Comparison of ENCODE assay signal across 14 cellular contexts in the genomic region with DNA sequence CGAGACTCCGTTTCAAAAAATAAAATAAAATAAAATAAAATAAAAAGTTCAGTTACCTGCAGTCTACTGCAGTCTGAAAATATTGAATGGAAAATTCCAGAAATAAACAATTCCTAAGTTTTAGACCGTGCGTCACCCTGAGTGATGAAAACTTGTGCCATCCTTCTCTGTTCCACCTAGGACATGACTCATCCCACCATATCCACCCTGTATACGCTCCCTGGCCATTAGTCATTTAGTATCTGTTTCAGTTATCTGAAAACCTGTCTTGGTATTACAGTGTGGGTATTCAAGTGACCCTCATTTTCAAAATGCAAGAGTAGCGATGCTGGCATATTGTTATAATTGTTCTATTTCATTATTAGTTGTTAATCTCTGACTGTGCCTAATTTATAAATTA. TPM values are rescaled to one million over a fixed set of nuclear protein-coding genes. Genes with fewer than 3 reads are reported as not detected.
DNase-seq lines count a peak whose midpoint lies in the region; ATAC-seq, FAIRE-seq and TF ChIP-seq lines count a peak whose summit lies in the region.
"Had no signal": no experiment of that assay in that cellular context is flagged by ENCODE, and none has a peak within 500 bp of the region (broad histone marks: within the 10 kb centered on the region; RNA-seq: fewer than 3 reads in every experiment).

No MANE protein-coding gene starts in this region.

- H2AFZ ChIP-seq in HepG2 (ENCODE audit: low read length) = no peak overlapping the region

- in situ Hi-C loops in HepG2 (cut with HindIII; ENCODE audit: extremely low pct_ligation_motif_present, low pct_unique_long_range_greater_than_20kb) = loop anchor here (10.0 kb wide), 1 partner anchor 281 kb away; no protein-coding TSS in a partner anchor

- CTCF ChIA-PET in HepG2 (lab: Yijun Ruan, JAX; ENCODE audit: low intra/inter-chr PET ratio, low total read pairs) = no interaction called here

- H3K9ac ChIP-seq in HepG2 (ENCODE audit: insufficient read depth, low read depth, low read length) = no peak overlapping the region

- H3K4me2 ChIP-seq in HepG2 (ENCODE audit: low read depth, low read length) = no peak overlapping the region

- POLR2A ChIA-PET in HepG2 (lab: Yijun Ruan, JAX) = no interaction called here

- no TSS peak for BruUV-seq in HepG2 (replicated peaks; lab: Mats Ljungman, UMichigan)

- TF ChIP-seq POLR2A in HepG2 (IDR thresholded peaks at IDR 0.05; ENCODE audit: insufficient read depth in 1 of 2, low read depth in 2 of 2, low read length in 2 of 2) (no peak), right lobe of liver (IDR thresholded peaks at IDR 0.05) (no peak)

- FAIRE-seq in HepG2 (lab: Jason Lieb, UNC) = no peak
- FAIRE-seq: kidney had no signal

- H3K36me3 ChIP-seq in HepG2 (replicated peaks in 1 of 2; ENCODE audit: control insufficient read depth in 1 of 2, insufficient read depth in 2 of 2, low read length in 2 of 2) (no peaks in the 10 kb centered on the region), right lobe of liver (no peaks in the 10 kb centered on the region), SJSA1 (no peaks in the 10 kb centered on the region)

- DNase-seq in HepG2 (ENCODE audit: low spot score) = no peak
- DNase-seq in right lobe of liver = no peak
- DNase-seq in SJSA1 (ENCODE audit: low read depth in 1 of 2, low spot score in 2 of 2) = peak; percentile 34 to 57
- DNase-seq in epithelial cell of esophagus (ENCODE audit: low read depth) = peak; percentile 97
- no peak for DNase-seq in stimulated activated naive CD8-positive, alpha-beta T cell treated with anti-CD3 and anti-CD28 coated beads, Interleukin-15, Interleukin-2, amounts not matched to agents 100 U/mL and 50 U/mL, for 24 hours
- DNase-seq in NCI-H2081 (lab: John Stamatoyannopoulos, UW) = no peak
- DNase-seq: anterior cingulate cortex, Karpas-422, kidney, mucosa of descending colon had no signal

- no peaks in the 10 kb centered on the region for H4K20me1 ChIP-seq in HepG2 (ENCODE audit: insufficient read depth, low read length)

- H3K27me3 ChIP-seq in HepG2 (ENCODE audit: control insufficient read depth in 1 of 2, insufficient read depth in 2 of 2, low read length in 2 of 2) (no peaks in the 10 kb centered on the region), right lobe of liver (no peaks in the 10 kb centered on the region), SJSA1 (replicated peaks) (no peaks in the 10 kb centered on the region)

- no peak overlapping the region for H3K27ac ChIP-seq in HepG2 (ENCODE audit: extremely low read length, insufficient read depth, low read length)
- no peak overlapping the region for H3K27ac ChIP-seq in right lobe of liver
- H3K27ac ChIP-seq in SJSA1 = peak overlapping the region; percentile 39; the same call in 1 of the 2 replicates

- no peak for TF ChIP-seq EP300 in HepG2 (IDR thresholded peaks at IDR 0.05; ENCODE audit: low read depth in 2 of 2, low read length in 2 of 2)
- no peak for TF ChIP-seq EP300 in HepG2 (CRISPR knock-in tag; IDR thresholded peaks at IDR 0.05; ENCODE audit: borderline replicate concordance)

- H3K4me3 ChIP-seq in HepG2 (replicated peaks in 1 of 3; ENCODE audit: insufficient read depth in 1 of 3, low read depth in 2 of 3, low read length in 3 of 3) (no peak overlapping the region), right lobe of liver (no peak overlapping the region), SJSA1 (no peak overlapping the region), epithelial cell of esophagus (ENCODE audit: low read length) (no peak overlapping the region)
- H3K4me3 ChIP-seq: mucosa of descending colon had no signal

- intact Hi-C loops in HepG2 (cut with micrococcal nuclease; ENCODE audit: unreplicated experiment) (no loop called here), right lobe of liver (cut with DNase I) (loop anchor here in 1 of 2 donors (10.0 kb wide), 1 partner anchor 281 kb away; no protein-coding TSS in a partner anchor)

- H3K9me3 ChIP-seq in HepG2 (ENCODE audit: low read length) (no peaks in the 10 kb centered on the region), right lobe of liver (no peaks in the 10 kb centered on the region), SJSA1 (replicated peaks) (no peaks in the 10 kb centered on the region)
- H3K9me3 ChIP-seq: mucosa of descending colon had no signal

- no peaks in the 10 kb centered on the region for H3K79me2 ChIP-seq in HepG2 (ENCODE audit: insufficient read depth, low read length)

- no peak for TF ChIP-seq RAD21 in HepG2 (CRISPR knock-in tag; IDR thresholded peaks at IDR 0.05)

- 65% methylated on average over 6 of the region's 6 CpGs for WGBS in HepG2 (ENCODE audit: low lambda C conversion rate)
- 90% methylated on average over 6 of the region's 6 CpGs for WGBS in right lobe of liver (ENCODE audit: insufficient coverage, low coverage, low lambda C conversion rate, missing lambda C conversion rate)

- no peak for TF ChIP-seq CTCF in HepG2 (CRISPR knock-in tag; IDR thresholded peaks at IDR 0.05)
- TF ChIP-seq CTCF in right lobe of liver (IDR thresholded peaks at IDR 0.05) = no peak
- TF ChIP-seq CTCF in epithelial cell of esophagus (IDR thresholded peaks at IDR 0.05; ENCODE audit: insufficient read depth, low read depth, low read length, missing control alignments) = no peak

- H3K4me1 ChIP-seq in HepG2 (ENCODE audit: insufficient read depth, low read length) (peaks cover 16% of the 10 kb centered on the region), right lobe of liver (no peaks in the 10 kb centered on the region), SJSA1 (replicated peaks) (peaks cover 12% of the 10 kb centered on the region; the same call in 1 of the 2 replicates)

- ATAC-seq in HepG2 = no peak
- no peak for ATAC-seq in right lobe of liver
- ATAC-seq in stimulated activated naive CD8-positive, alpha-beta T cell treated with anti-CD3 and anti-CD28 coated beads, Interleukin-15, Interleukin-2, amounts not matched to agents 100 U/mL and 50 U/mL, for 24 hours = peak; percentile 92
- ATAC-seq in HG02938 (IDR thresholded peaks at IDR 0.05; ENCODE audit: unreplicated experiment) = no peak
- no peak for ATAC-seq in HG03097 (IDR thresholded peaks at IDR 0.05; ENCODE audit: low FRiP score, unreplicated experiment)
- ATAC-seq: mucosa of descending colon had no signal

TF ChIP-seq in HepG2, 621 proteins besides CTCF, POLR2A, EP300 and RAD21:
- no peak for TF ChIP-seq RFX5 (IDR thresholded peaks at IDR 0.05; ENCODE audit: low read depth, low read length)
- peak; percentile 65 for TF ChIP-seq FOSL2 (CRISPR knock-in tag; IDR thresholded peaks at IDR 0.05)

RNA-seq across cellular contexts. Expression of gene TEX48, which starts 51.8 kb away (rescaled TPM):
- total RNA-seq in HepG2 (2016; rRNA removed; fragmentation: Illumina TruSeq; extraction: Trizol) = not detected in 2 replicates
- total RNA-seq in HepG2 (2016; cell fraction: cytosol; rRNA removed; fragmentation: Illumina TruSeq; extraction: Trizol; ENCODE audit: low read depth) = not detected in 2 replicates
- total RNA-seq in HepG2 (2016; cell fraction: insoluble cytoplasmic fraction; rRNA removed; fragmentation: Illumina TruSeq; extraction: Trizol) = not detected in 2 replicates
- total RNA-seq in HepG2 (2016; cell fraction: membrane; rRNA removed; fragmentation: Illumina TruSeq; extraction: Trizol) = not detected in 2 replicates
- not detected in 2 replicates for total RNA-seq in HepG2 (2016; cell fraction: nucleus; rRNA removed; fragmentation: Illumina TruSeq; extraction: Trizol)
- polyA plus RNA-seq in HepG2 (2011; rRNA removed) = not detected in 2 replicates
- not detected in 2 replicates for polyA plus RNA-seq in HepG2 (2011; cell fraction: cytosol; rRNA removed)
- polyA plus RNA-seq in HepG2 (2011; cell fraction: nucleus; rRNA removed) = not detected in 2 replicates
- not detected in 2 replicates for polyA plus RNA-seq in HepG2 (2012)
- not detected in 2 replicates for polyA plus RNA-seq in HepG2 (2016; cell fraction: cytosol; fragmentation: Illumina TruSeq; extraction: Trizol; ENCODE audit: low read depth)
- polyA plus RNA-seq in HepG2 (2016; cell fraction: insoluble cytoplasmic fraction; fragmentation: Illumina TruSeq; extraction: Trizol; ENCODE audit: low read depth) = not detected in 2 replicates
- not detected in 2 replicates for polyA plus RNA-seq in HepG2 (2016; cell fraction: membrane; fragmentation: Illumina TruSeq; extraction: Trizol; ENCODE audit: low read depth)
- polyA plus RNA-seq in HepG2 (2016; cell fraction: nucleus; fragmentation: Illumina TruSeq; extraction: Trizol; ENCODE audit: insufficient read depth, low read depth) = not detected in 2 replicates
- not detected in 2 replicates for polyA minus RNA-seq in HepG2 (2011; rRNA and poly(A)+ RNA removed; ENCODE audit: low replicate concordance)
- not detected in 2 replicates for polyA minus RNA-seq in HepG2 (2011; cell fraction: cytosol; rRNA and poly(A)+ RNA removed)
- polyA minus RNA-seq in HepG2 (2011; cell fraction: nucleus; rRNA and poly(A)+ RNA removed) = not detected in 2 replicates
- not detected for total RNA-seq in right lobe of liver
- not detected in 2 replicates for total RNA-seq in SJSA1 (2014; rRNA removed; shearing (Covaris generic))
- total RNA-seq: kidney, mucosa of descending colon, posterior vena cava, urinary bladder had no signal
- polyA plus RNA-seq: urinary bladder had no signal

Comparison
In these comparisons a context has a peak if more than half of its experiments do, and no peak if none do; other contexts are left out.
1. DNase-seq: peak in SJSA1 (2 of 2) and epithelial cell of esophagus (single experiment); none in HepG2 (single experiment), right lobe of liver (0 of 3), stimulated activated naive CD8-positive, alpha-beta T cell treated with anti-CD3 and anti-CD28 coated beads, Interleukin-15, Interleukin-2, amounts not matched to agents 100 U/mL and 50 U/mL, for 24 hours (single experiment) and NCI-H2081 (0 of 2).